9 cellular contexts compared by ENCODE assay signal in the genomic region with DNA sequence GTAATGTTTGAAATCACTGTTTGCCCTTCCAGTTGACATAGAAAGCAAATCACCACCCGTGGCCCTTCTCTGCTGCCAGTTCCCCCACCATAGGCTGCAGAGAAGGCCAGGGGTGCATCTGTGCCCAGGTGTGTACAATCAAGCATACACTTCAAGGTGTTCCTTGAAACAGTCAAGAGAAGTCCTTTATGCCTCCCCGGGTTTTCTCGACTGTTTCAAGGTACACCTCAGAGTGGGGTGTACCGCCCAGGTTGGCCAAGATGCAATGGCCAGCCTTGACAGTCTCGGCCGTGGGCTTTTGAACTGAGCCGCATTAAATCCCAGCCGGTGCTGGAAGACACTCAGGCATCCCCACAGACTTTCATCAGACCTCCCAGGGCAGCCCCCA.
"Had no signal": no experiment of that assay in that cellular context is flagged by ENCODE, and none has a peak within 500 bp of the region (broad histone marks: within the 10 kb centered on the region; RNA-seq: fewer than 3 reads in every experiment).

No MANE protein-coding gene starts in this region.

- H2AFZ ChIP-seq: GM23338 had no signal

- DNase-seq: H9, HCEC 1CT, IMR-90, KBM-7 had no signal

- H3K9ac ChIP-seq: KMS-11 had no signal

- FAIRE-seq: H1, H54, HTR-8/SVneo had no signal

- H3K27ac ChIP-seq: KMS-11 had no signal

- H3K27ac Mint-ChIP-seq: GM23338, H9 had no signal

- ATAC-seq: GM23338 had no signal

- H3K4me2 ChIP-seq: GM23338, KMS-11 had no signal

- H3K4me3 ChIP-seq: GM23338 had no signal

- H3K4me3 Mint-ChIP-seq: GM23338, H9 had no signal
